In the genomic region with DNA sequence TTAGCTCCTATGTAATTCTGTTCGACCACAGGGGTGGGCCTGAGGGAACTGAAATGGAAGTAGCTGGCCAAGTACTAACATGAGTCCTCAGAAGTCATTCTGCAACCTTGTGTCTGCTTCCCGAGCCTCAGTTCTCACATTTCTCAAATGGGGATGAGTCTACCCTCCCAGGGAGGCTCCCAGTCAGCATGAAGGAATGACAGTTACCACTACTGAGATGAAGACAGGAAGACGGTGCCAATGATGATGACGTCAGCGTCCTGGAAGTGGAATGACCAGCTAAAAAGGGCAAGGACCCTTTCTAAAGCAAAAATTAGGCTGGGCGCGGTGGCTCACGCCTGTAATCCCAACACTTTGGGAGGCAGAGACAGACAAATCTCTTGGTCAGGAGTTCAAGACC, we compare ENCODE assay signal across 1 cellular context.
TF ChIP-seq lines count a peak whose summit lies in the region.

No MANE protein-coding gene starts in this region.

TF ChIP-seq in HepG2, 621 proteins besides CTCF, POLR2A, EP300 and RAD21:
- TF ChIP-seq CREB1 (IDR thresholded peaks at IDR 0.05) (peak; percentile 82), CREB1 (CRISPR knock-in tag; IDR thresholded peaks at IDR 0.05) (no peak), ZFX (CRISPR knock-in tag; IDR thresholded peaks at IDR 0.05; ENCODE audit: low read depth) (no peak), ATF7 (IDR thresholded peaks at IDR 0.05) (peak; percentile 78), ATF7 (CRISPR knock-in tag; IDR thresholded peaks at IDR 0.05) (no peak), KDM5A (IDR thresholded peaks at IDR 0.05; ENCODE audit: borderline replicate concordance, low read length) (no peak), MAFK (conservative IDR thresholded peaks at IDR 0.05 in 1 of 2, IDR thresholded peaks at IDR 0.05 in 1 of 2; ENCODE audit: low read length in 2 of 2) (0 out of 4 replicates have a peak, but pooled peaks of 1 of the 2 experiments have one; percentile 12), ZNF563 (CRISPR knock-in tag; IDR thresholded peaks at IDR 0.05) (no peak), RFX5 (IDR thresholded peaks at IDR 0.05; ENCODE audit: low read depth, low read length) (no peak)
- TF ChIP-seq, protein P1, sequence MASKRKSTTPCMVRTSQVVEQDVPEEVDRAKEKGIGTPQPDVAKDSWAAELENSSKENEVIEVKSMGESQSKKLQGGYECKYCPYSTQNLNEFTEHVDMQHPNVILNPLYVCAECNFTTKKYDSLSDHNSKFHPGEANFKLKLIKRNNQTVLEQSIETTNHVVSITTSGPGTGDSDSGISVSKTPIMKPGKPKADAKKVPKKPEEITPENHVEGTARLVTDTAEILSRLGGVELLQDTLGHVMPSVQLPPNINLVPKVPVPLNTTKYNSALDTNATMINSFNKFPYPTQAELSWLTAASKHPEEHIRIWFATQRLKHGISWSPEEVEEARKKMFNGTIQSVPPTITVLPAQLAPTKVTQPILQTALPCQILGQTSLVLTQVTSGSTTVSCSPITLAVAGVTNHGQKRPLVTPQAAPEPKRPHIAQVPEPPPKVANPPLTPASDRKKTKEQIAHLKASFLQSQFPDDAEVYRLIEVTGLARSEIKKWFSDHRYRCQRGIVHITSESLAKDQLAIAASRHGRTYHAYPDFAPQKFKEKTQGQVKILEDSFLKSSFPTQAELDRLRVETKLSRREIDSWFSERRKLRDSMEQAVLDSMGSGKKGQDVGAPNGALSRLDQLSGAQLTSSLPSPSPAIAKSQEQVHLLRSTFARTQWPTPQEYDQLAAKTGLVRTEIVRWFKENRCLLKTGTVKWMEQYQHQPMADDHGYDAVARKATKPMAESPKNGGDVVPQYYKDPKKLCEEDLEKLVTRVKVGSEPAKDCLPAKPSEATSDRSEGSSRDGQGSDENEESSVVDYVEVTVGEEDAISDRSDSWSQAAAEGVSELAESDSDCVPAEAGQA (IDR thresholded peaks at IDR 0.05; ENCODE audit: low read depth): no peak
- TF ChIP-seq, protein P1 (CRISPR knock-in tag; IDR thresholded peaks at IDR 0.05; ENCODE audit: borderline replicate concordance): no peak
